In the genomic region with DNA sequence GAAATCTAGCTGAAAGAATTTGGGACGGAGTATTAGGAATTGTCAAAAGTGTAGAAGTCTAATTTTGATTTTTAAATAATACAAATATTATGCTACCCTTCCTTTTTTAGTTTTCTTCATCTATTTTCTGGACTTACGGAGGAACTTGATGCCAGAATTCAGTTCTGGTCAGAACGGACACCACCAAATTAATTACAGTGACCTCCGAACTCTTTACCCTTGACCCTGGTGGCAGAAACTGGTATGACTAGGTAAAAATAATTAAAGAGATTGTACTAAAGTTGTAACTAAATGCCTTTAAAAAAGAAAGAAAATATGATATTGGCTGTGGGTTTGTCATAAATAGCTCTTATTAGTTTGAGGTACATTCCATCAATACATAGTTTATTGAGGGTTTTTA, we compare ENCODE assay signal across 22 cellular contexts.
DNase-seq lines count a peak whose midpoint lies in the region; ATAC-seq and TF ChIP-seq lines count a peak whose summit lies in the region.
"Had no signal": no experiment of that assay in that cellular context is flagged by ENCODE, and none has a peak within 500 bp of the region (broad histone marks: within the 10 kb centered on the region; RNA-seq: fewer than 3 reads in every experiment).

No MANE protein-coding gene starts in this region.

- H3K4me3 ChIP-seq in OCI-LY1 (ENCODE audit: low read depth, low read length, poor library complexity, severe bottlenecking) (no peak overlapping the region), fibroblast of mammary gland (ENCODE audit: control insufficient read depth, low read depth, low read length) (no peak overlapping the region), thoracic aorta (no peak overlapping the region), SJCRH30 (no peak overlapping the region)
- H3K4me3 ChIP-seq: A549, body of pancreas, upper lobe of left lung had no signal

- H3K27me3 Mint-ChIP-seq in activated CD8-positive, alpha-beta T cell treated with anti-CD3 and anti-CD28 coated beads for 36 hours = no peaks in the 10 kb centered on the region
- no peaks in the 10 kb centered on the region for H3K27me3 Mint-ChIP-seq in activated CD8-positive, alpha-beta T cell treated with anti-CD3 and anti-CD28 coated beads, Interleukin-2, amount 10 ng/mL, durations not matched to agents 7 days and 5 days (ENCODE audit: low read depth)
- no peaks in the 10 kb centered on the region for H3K27me3 Mint-ChIP-seq in activated T-helper 17 cell treated with anti-CD3 and anti-CD28 coated beads, Interleukin-2, amount 50 U/mL, for 72 hours
- H3K27me3 Mint-ChIP-seq: activated naive CD4-positive, alpha-beta T cell treated with anti-CD3 and anti-CD28 coated beads, Interleukin-2, amount 50 U/mL, for 24 hours; activated T-cell treated with anti-CD3 and anti-CD28 coated beads, Interleukin-2, amount 50 U/mL, for 24 hours; CD8-positive, alpha-beta memory T cell had no signal

- H3K27ac ChIP-seq in OCI-LY1 (ENCODE audit: low read depth, low read length, poor library complexity, severe bottlenecking) = no peak overlapping the region
- H3K27ac ChIP-seq in thoracic aorta = no peak overlapping the region
- no peak overlapping the region for H3K27ac ChIP-seq in SJCRH30
- H3K27ac ChIP-seq: A549, body of pancreas, RWPE1, upper lobe of left lung had no signal

- H3F3A ChIP-seq in OCI-LY1 (ENCODE audit: insufficient read depth, low read length) = no peaks in the 10 kb centered on the region

- no peak overlapping the region for H3K27ac Mint-ChIP-seq in activated CD8-positive, alpha-beta T cell treated with anti-CD3 and anti-CD28 coated beads for 36 hours
- H3K27ac Mint-ChIP-seq in activated CD8-positive, alpha-beta T cell treated with anti-CD3 and anti-CD28 coated beads, Interleukin-2, amount 10 ng/mL, durations not matched to agents 7 days and 5 days = no peak overlapping the region
- no peak overlapping the region for H3K27ac Mint-ChIP-seq in activated T-helper 17 cell treated with anti-CD3 and anti-CD28 coated beads, Interleukin-2, amount 50 U/mL, for 72 hours
- H3K27ac Mint-ChIP-seq: activated naive CD4-positive, alpha-beta T cell treated with anti-CD3 and anti-CD28 coated beads, Interleukin-2, amount 50 U/mL, for 24 hours; activated T-cell treated with anti-CD3 and anti-CD28 coated beads, Interleukin-2, amount 50 U/mL, for 24 hours; CD8-positive, alpha-beta memory T cell; natural killer cell had no signal

- no peaks in the 10 kb centered on the region for H3K9me3 ChIP-seq in OCI-LY1 (ENCODE audit: low read length)
- H3K9me3 ChIP-seq in thoracic aorta = no peaks in the 10 kb centered on the region
- peaks cover 4% of the 10 kb centered on the region; the same call in 1 of the 2 replicates for H3K9me3 ChIP-seq in SJCRH30 (replicated peaks)
- H3K9me3 ChIP-seq: A549, body of pancreas, upper lobe of left lung had no signal

- no peaks in the 10 kb centered on the region for H3K79me2 ChIP-seq in OCI-LY1 (ENCODE audit: insufficient read depth, low read length)

- no peaks in the 10 kb centered on the region for H3K36me3 ChIP-seq in OCI-LY1 (ENCODE audit: insufficient read depth, low read length)
- H3K36me3 ChIP-seq in thoracic aorta = no peaks in the 10 kb centered on the region
- no peaks in the 10 kb centered on the region for H3K36me3 ChIP-seq in SJCRH30
- H3K36me3 ChIP-seq: upper lobe of left lung had no signal

- H3K4me2 ChIP-seq in OCI-LY1 (ENCODE audit: low read length) = no peak overlapping the region
- H3K4me2 ChIP-seq: A549 had no signal

- no peak for ATAC-seq in activated CD8-positive, alpha-beta T cell treated with anti-CD3 and anti-CD28 coated beads for 36 hours
- no peak for ATAC-seq in activated CD8-positive, alpha-beta T cell treated with anti-CD3 and anti-CD28 coated beads, Interleukin-2, amount 10 ng/mL, durations not matched to agents 7 days and 5 days
- ATAC-seq in thoracic aorta (ENCODE audit: insufficient number of reproducible peaks, low FRiP score, low read depth) = no peak
- ATAC-seq in activated T-helper 17 cell treated with anti-CD3 and anti-CD28 coated beads, Interleukin-2, amount 50 U/mL, for 72 hours (replicated peaks) = no peak
- ATAC-seq: A549, body of pancreas, natural killer cell had no signal

- no peak for DNase-seq in activated CD8-positive, alpha-beta T cell treated with anti-CD3 and anti-CD28 coated beads for 36 hours
- no peak for DNase-seq in activated CD8-positive, alpha-beta T cell treated with anti-CD3 and anti-CD28 coated beads, Interleukin-2, amount 10 ng/mL, durations not matched to agents 7 days and 5 days
- no peak for DNase-seq in fibroblast of mammary gland (ENCODE audit: low read depth)
- no peak for DNase-seq in thoracic aorta (ENCODE audit: low spot score)
- no peak for DNase-seq in stimulated activated naive CD4-positive, alpha-beta T cell treated with Interleukin-2 at 50 U/mL for 16 hours (lab: John Stamatoyannopoulos, UW)
- DNase-seq in SJCRH30 = no peak
- DNase-seq: activated CD4-positive, alpha-beta T cell treated with anti-CD3 and anti-CD28 coated beads, Interleukin-2, amount 50 U/mL, for 48 hours; activated T-cell treated with anti-CD3 and anti-CD28 coated beads, Interleukin-2, amount 50 U/mL, for 24 hours; body of pancreas; CD8-positive, alpha-beta memory T cell; H7; Karpas-422; natural killer cell; NCI-H1417 treated with DMSO at 0.1 percent for 48 hours; stimulated activated naive CD4-positive, alpha-beta T cell; SW 1271; upper lobe of left lung had no signal

- no peaks in the 10 kb centered on the region for H3K4me1 Mint-ChIP-seq in activated CD8-positive, alpha-beta T cell treated with anti-CD3 and anti-CD28 coated beads for 36 hours (ENCODE audit: low read depth)
- no peaks in the 10 kb centered on the region for H3K4me1 Mint-ChIP-seq in activated CD8-positive, alpha-beta T cell treated with anti-CD3 and anti-CD28 coated beads, Interleukin-2, amount 10 ng/mL, durations not matched to agents 7 days and 5 days (ENCODE audit: low read depth)
- H3K4me1 Mint-ChIP-seq in activated T-helper 17 cell treated with anti-CD3 and anti-CD28 coated beads, Interleukin-2, amount 50 U/mL, for 72 hours = no peaks in the 10 kb centered on the region
- H3K4me1 Mint-ChIP-seq: activated naive CD4-positive, alpha-beta T cell treated with anti-CD3 and anti-CD28 coated beads, Interleukin-2, amount 50 U/mL, for 24 hours; CD8-positive, alpha-beta memory T cell; natural killer cell had no signal

- POLR2A ChIA-PET in activated CD8-positive, alpha-beta T cell treated with anti-CD3 and anti-CD28 coated beads for 36 hours (lab: Charles Lee) = no interaction called here
- POLR2A ChIA-PET in activated CD8-positive, alpha-beta T cell treated with anti-CD3 and anti-CD28 coated beads, Interleukin-2, amount 10 ng/mL, durations not matched to agents 7 days and 5 days (lab: Charles Lee) = no interaction called here

- peak; percentile 41 for TF ChIP-seq CTCF in activated CD8-positive, alpha-beta T cell treated with anti-CD3 and anti-CD28 coated beads for 36 hours (IDR thresholded peaks at IDR 0.05)
- TF ChIP-seq CTCF in OCI-LY1 (IDR thresholded peaks at IDR 0.05; ENCODE audit: low read length) = peak; percentile 23
- TF ChIP-seq CTCF in fibroblast of mammary gland (conservative IDR thresholded peaks at IDR 0.05; ENCODE audit: control insufficient read depth, insufficient read depth, low read depth, low read length) = peak; percentile 20
- peak; percentile 27 for TF ChIP-seq CTCF in thoracic aorta (IDR thresholded peaks at IDR 0.05)

- H3K27me3 ChIP-seq in OCI-LY1 (ENCODE audit: insufficient read depth, low read length) (no peaks in the 10 kb centered on the region), thoracic aorta (replicated peaks; ENCODE audit: insufficient read depth) (no peaks in the 10 kb centered on the region), SJCRH30 (no peaks in the 10 kb centered on the region)
- H3K27me3 ChIP-seq: body of pancreas, upper lobe of left lung had no signal

- no peaks in the 10 kb centered on the region for H4K20me1 ChIP-seq in OCI-LY1 (ENCODE audit: insufficient read depth, low read length)

- H3K4me1 ChIP-seq in OCI-LY1 (ENCODE audit: insufficient read depth, low read length, severe bottlenecking) (no peaks in the 10 kb centered on the region), thoracic aorta (ENCODE audit: control insufficient read depth in 1 of 2, low read depth in 2 of 2) (no peaks in the 10 kb centered on the region), SJCRH30 (no peaks in the 10 kb centered on the region; the same call in 1 of the 2 replicates)
- H3K4me1 ChIP-seq: A549, body of pancreas, upper lobe of left lung had no signal

- CTCF ChIA-PET in activated CD8-positive, alpha-beta T cell treated with anti-CD3 and anti-CD28 coated beads for 36 hours (lab: Charles Lee) = interaction anchor here (0.8 kb wide), 1 partner anchor 13 kb away, joined by 4 read pairs; no protein-coding TSS in a partner anchor
- CTCF ChIA-PET in activated CD8-positive, alpha-beta T cell treated with anti-CD3 and anti-CD28 coated beads, Interleukin-2, amount 10 ng/mL, durations not matched to agents 7 days and 5 days (lab: Charles Lee) = no interaction called here

- H3K4me3 Mint-ChIP-seq in activated CD8-positive, alpha-beta T cell treated with anti-CD3 and anti-CD28 coated beads for 36 hours = no peak overlapping the region
- H3K4me3 Mint-ChIP-seq in activated CD8-positive, alpha-beta T cell treated with anti-CD3 and anti-CD28 coated beads, Interleukin-2, amount 10 ng/mL, durations not matched to agents 7 days and 5 days = no peak overlapping the region
- H3K4me3 Mint-ChIP-seq in activated T-helper 17 cell treated with anti-CD3 and anti-CD28 coated beads, Interleukin-2, amount 50 U/mL, for 72 hours = no peak overlapping the region
- H3K4me3 Mint-ChIP-seq: activated naive CD4-positive, alpha-beta T cell treated with anti-CD3 and anti-CD28 coated beads, Interleukin-2, amount 50 U/mL, for 24 hours; activated T-cell treated with anti-CD3 and anti-CD28 coated beads, Interleukin-2, amount 50 U/mL, for 24 hours; CD8-positive, alpha-beta memory T cell; natural killer cell had no signal

- no peak overlapping the region for H2AFZ ChIP-seq in OCI-LY1 (ENCODE audit: low read length)

- intact Hi-C loops in activated CD8-positive, alpha-beta T cell treated with anti-CD3 and anti-CD28 coated beads for 36 hours (cut with micrococcal nuclease) = no loop called here

- H3K36me3 Mint-ChIP-seq in activated CD8-positive, alpha-beta T cell treated with anti-CD3 and anti-CD28 coated beads for 36 hours (ENCODE audit: low read depth) = no peaks in the 10 kb centered on the region
- no peaks in the 10 kb centered on the region for H3K36me3 Mint-ChIP-seq in activated CD8-positive, alpha-beta T cell treated with anti-CD3 and anti-CD28 coated beads, Interleukin-2, amount 10 ng/mL, durations not matched to agents 7 days and 5 days (ENCODE audit: low read depth)
- no peaks in the 10 kb centered on the region for H3K36me3 Mint-ChIP-seq in activated T-helper 17 cell treated with anti-CD3 and anti-CD28 coated beads, Interleukin-2, amount 50 U/mL, for 72 hours (ENCODE audit: low read depth)
- H3K36me3 Mint-ChIP-seq: activated naive CD4-positive, alpha-beta T cell treated with anti-CD3 and anti-CD28 coated beads, Interleukin-2, amount 50 U/mL, for 24 hours; CD8-positive, alpha-beta memory T cell; natural killer cell had no signal

- no peak overlapping the region for H3K9ac ChIP-seq in OCI-LY1 (ENCODE audit: low read length)

- H3K9me2 ChIP-seq in OCI-LY1 (ENCODE audit: low read depth, low read length) = no peaks in the 10 kb centered on the region

- H3K9me3 Mint-ChIP-seq in activated CD8-positive, alpha-beta T cell treated with anti-CD3 and anti-CD28 coated beads for 36 hours = peaks cover 3% of the 10 kb centered on the region
- H3K9me3 Mint-ChIP-seq in activated CD8-positive, alpha-beta T cell treated with anti-CD3 and anti-CD28 coated beads, Interleukin-2, amount 10 ng/mL, durations not matched to agents 7 days and 5 days (ENCODE audit: insufficient read depth) = no peaks in the 10 kb centered on the region
- H3K9me3 Mint-ChIP-seq in activated T-helper 17 cell treated with anti-CD3 and anti-CD28 coated beads, Interleukin-2, amount 50 U/mL, for 72 hours = peaks cover 6% of the 10 kb centered on the region
